Comparison of ENCODE assay signal across 9 cellular contexts in genomic region chr19:17419154-17419490, GRCh38. TPM values are rescaled to one million over a fixed set of nuclear protein-coding genes. Genes with fewer than 3 reads are reported as not detected.
DNase-seq lines count a peak whose midpoint lies in the region; ATAC-seq, FAIRE-seq and TF ChIP-seq lines count a peak whose summit lies in the region.
"Had no signal": no experiment of that assay in that cellular context is flagged by ENCODE, and none has a peak within 500 bp of the region (broad histone marks: within the 10 kb centered on the region; RNA-seq: fewer than 3 reads in every experiment).

No MANE protein-coding gene starts in this region.

- H3K4me3 ChIP-seq in keratinocyte (ENCODE audit: control insufficient read depth in 2 of 3, extremely low read depth in 1 of 3, insufficient read depth in 2 of 3, low read depth in 1 of 3, low read length in 3 of 3) = peak overlapping the region; percentile 69 to 87 (median 85)

- peak overlapping the region; percentile 87 for H3K27ac Mint-ChIP-seq in activated CD4-positive, alpha-beta T cell treated with anti-CD3 and anti-CD28 coated beads for 36 hours
- H3K27ac Mint-ChIP-seq in activated T-helper 17 cell treated with anti-CD3 and anti-CD28 coated beads, Interleukin-2, amount 50 U/mL, for 72 hours = peak overlapping the region; percentile 91

- intact Hi-C loops in activated CD4-positive, alpha-beta T cell treated with anti-CD3 and anti-CD28 coated beads for 36 hours (cut with DNase I, micrococcal nuclease) = loop anchor here (1.0 to 5.0 kb wide), 10 partner anchors 13 to 1342 kb away; partner anchors contain the start of genes GTPBP3 (in 2 of the 2), BABAM1 (in 1 of the 2), BST2 (in 1 of the 2) and COLGALT1 (in 1 of the 2)

- peaks cover 11% of the 10 kb centered on the region for H3K4me1 Mint-ChIP-seq in activated CD4-positive, alpha-beta T cell treated with anti-CD3 and anti-CD28 coated beads for 36 hours
- peaks cover 5% of the 10 kb centered on the region for H3K4me1 Mint-ChIP-seq in activated T-helper 17 cell treated with anti-CD3 and anti-CD28 coated beads, Interleukin-2, amount 50 U/mL, for 72 hours

- H3K27me3 ChIP-seq in keratinocyte (ENCODE audit: control insufficient read depth, extremely low read depth, insufficient read depth, low read length) = no peaks in the 10 kb centered on the region

- H3K79me2 ChIP-seq in keratinocyte (ENCODE audit: control insufficient read depth, insufficient read depth, low read length) = no peaks in the 10 kb centered on the region

- no peak for FAIRE-seq in keratinocyte (lab: Jason Lieb, UNC)

- peak overlapping the region; percentile 89 for H3K4me2 ChIP-seq in keratinocyte (ENCODE audit: control insufficient read depth, extremely low read depth, insufficient read depth, low read depth, low read length)

- CTCF ChIA-PET in activated CD4-positive, alpha-beta T cell treated with anti-CD3 and anti-CD28 coated beads for 36 hours (lab: Charles Lee) = interaction anchor here (0.6 to 1.5 kb wide), 13 partner anchors 9 to 428 kb away, joined by 3 to 9 read pairs (median 4); partner anchors contain the start of genes DDA1 and JAK3

- peaks cover 0 to 4% of the 10 kb centered on the region in 2 experiments for H3K36me3 ChIP-seq in keratinocyte (ENCODE audit: control insufficient read depth in 2 of 2, extremely low read depth in 1 of 2, insufficient read depth in 2 of 2, low read length in 2 of 2)

- H2AFZ ChIP-seq in keratinocyte (ENCODE audit: control insufficient read depth, low read length) = peak overlapping the region; percentile 78

- peaks cover 9% of the 10 kb centered on the region for H3K4me1 ChIP-seq in keratinocyte (ENCODE audit: control insufficient read depth, extremely low read depth, insufficient read depth, low read length)

- POLR2A ChIA-PET in activated CD4-positive, alpha-beta T cell treated with anti-CD3 and anti-CD28 coated beads for 36 hours (lab: Charles Lee) = interaction anchor here (1.1 to 1.9 kb wide), 3 partner anchors 13 to 184 kb away, joined by 4 to 10 read pairs (median 5); partner anchors contain the start of genes BST2 and DDA1

- H3K27ac ChIP-seq in keratinocyte (ENCODE audit: control insufficient read depth, insufficient read depth, low read length) (peak overlapping the region; percentile 35), substantia nigra (ENCODE audit: low read depth, low read length, poor library complexity, severe bottlenecking) (peak overlapping the region; percentile 70)

- peak overlapping the region; percentile 58 for H3K9ac ChIP-seq in keratinocyte (ENCODE audit: control insufficient read depth, extremely low read depth, insufficient read depth, low read length)

- peak overlapping the region; percentile 91 for H3K4me3 Mint-ChIP-seq in activated CD4-positive, alpha-beta T cell treated with anti-CD3 and anti-CD28 coated beads for 36 hours
- H3K4me3 Mint-ChIP-seq in activated T-helper 17 cell treated with anti-CD3 and anti-CD28 coated beads, Interleukin-2, amount 50 U/mL, for 72 hours = peak overlapping the region; percentile 97

- ATAC-seq in activated CD4-positive, alpha-beta T cell treated with anti-CD3 and anti-CD28 coated beads for 36 hours = no peak
- no peak for ATAC-seq in activated T-helper 17 cell treated with anti-CD3 and anti-CD28 coated beads, Interleukin-2, amount 50 U/mL, for 72 hours (replicated peaks)
- ATAC-seq in HG03175 (IDR thresholded peaks at IDR 0.05; ENCODE audit: unreplicated experiment) = no peak

- no peaks in the 10 kb centered on the region for H3K9me3 ChIP-seq in keratinocyte (ENCODE audit: control insufficient read depth, low read depth, low read length)

- no peaks in the 10 kb centered on the region for H3K9me3 Mint-ChIP-seq in activated CD4-positive, alpha-beta T cell treated with anti-CD3 and anti-CD28 coated beads for 36 hours (ENCODE audit: low read depth)
- H3K9me3 Mint-ChIP-seq in activated T-helper 17 cell treated with anti-CD3 and anti-CD28 coated beads, Interleukin-2, amount 50 U/mL, for 72 hours = no peaks in the 10 kb centered on the region

- no peaks in the 10 kb centered on the region for H3K27me3 Mint-ChIP-seq in activated CD4-positive, alpha-beta T cell treated with anti-CD3 and anti-CD28 coated beads for 36 hours
- H3K27me3 Mint-ChIP-seq in activated T-helper 17 cell treated with anti-CD3 and anti-CD28 coated beads, Interleukin-2, amount 50 U/mL, for 72 hours = no peaks in the 10 kb centered on the region

- no peak for DNase-seq in activated CD4-positive, alpha-beta T cell treated with anti-CD3 and anti-CD28 coated beads for 36 hours
- no peak for DNase-seq in activated CD4-positive, alpha-beta T cell treated with anti-CD3 and anti-CD28 coated beads for 1 hour
- no peak for DNase-seq in keratinocyte (ENCODE audit: low read depth, low spot score)
- DNase-seq in substantia nigra (lab: John Stamatoyannopoulos, UW) = no peak
- no peak for DNase-seq in KG1 (lab: John Stamatoyannopoulos, UW)
- no peak for DNase-seq in NCI-H526 treated with DMSO at 0.1 percent for 48 hours (lab: John Stamatoyannopoulos, UW)

- no peak for TF ChIP-seq CTCF in keratinocyte (optimal IDR thresholded peaks at IDR 0.05 in 1 of 3, IDR thresholded peaks at IDR 0.05 in 1 of 3, conservative IDR thresholded peaks at IDR 0.05 in 1 of 3; ENCODE audit: extremely low read depth in 1 of 3, insufficient read depth in 2 of 3, low read length in 3 of 3)

- dilution Hi-C loops in keratinocyte (cut with MboI; ENCODE audit: extremely low pct_ligation_motif_present, low sequenced_read_pairs) = no loop called here

- H3K36me3 Mint-ChIP-seq in activated CD4-positive, alpha-beta T cell treated with anti-CD3 and anti-CD28 coated beads for 36 hours (ENCODE audit: low read depth) = peaks cover 9% of the 10 kb centered on the region
- H3K36me3 Mint-ChIP-seq in activated T-helper 17 cell treated with anti-CD3 and anti-CD28 coated beads, Interleukin-2, amount 50 U/mL, for 72 hours (ENCODE audit: low read depth) = peaks cover 39% of the 10 kb centered on the region

- no peaks in the 10 kb centered on the region for H3K9me1 ChIP-seq in keratinocyte (ENCODE audit: control insufficient read depth, extremely low read depth, insufficient read depth, low read length)

- no peaks in the 10 kb centered on the region for H4K20me1 ChIP-seq in keratinocyte (ENCODE audit: control insufficient read depth, extremely low read depth, insufficient read depth, low read length)

RNA-seq across cellular contexts. Expression of gene MVB12A, which starts 0.7 kb away (rescaled TPM):
- 10 to 100 TPM; 27.6 to 32.6 TPM for total RNA-seq in activated CD4-positive, alpha-beta T cell treated with anti-CD3 and anti-CD28 coated beads for 36 hours
- 10 to 100 TPM; 42.6 to 48.9 TPM for total RNA-seq in activated T-helper 17 cell treated with anti-CD3 and anti-CD28 coated beads, Interleukin-2, amount 50 U/mL, for 72 hours
- 23.3 to 36.6 TPM (median 33.0 TPM) in 3 replicates for polyA plus RNA-seq in keratinocyte
- polyA plus RNA-seq in keratinocyte (2011; ENCODE audit: low read depth) = 9.5 TPM
- polyA plus RNA-seq in keratinocyte (2011; cell fraction: cytosol; rRNA removed) = 17.9 and 36.2 TPM in 2 replicates
- polyA plus RNA-seq in keratinocyte (2011; cell fraction: nucleus; rRNA removed) = 21.8 and 31.9 TPM in 2 replicates
- 26.7 and 44.0 TPM in 2 replicates for polyA plus RNA-seq in keratinocyte (2012; ENCODE audit: low replicate concordance)
- 10.8 to 34.4 TPM (median 16.2 TPM) in 3 replicates for polyA minus RNA-seq in keratinocyte
- 29.9 TPM for polyA minus RNA-seq in keratinocyte (2011; cell fraction: cytosol; rRNA and poly(A)+ RNA removed)
- 8.5 and 10.2 TPM in 2 replicates for polyA minus RNA-seq in keratinocyte (2011; cell fraction: nucleus; rRNA and poly(A)+ RNA removed)

RNA-seq across cellular contexts. Expression of gene BST2, which starts 13.7 kb away (rescaled TPM):
- 10 to 100 TPM; 62.0 to 70.7 TPM for total RNA-seq in activated CD4-positive, alpha-beta T cell treated with anti-CD3 and anti-CD28 coated beads for 36 hours
- 100 to 1,000 TPM; 130 to 154 TPM for total RNA-seq in activated T-helper 17 cell treated with anti-CD3 and anti-CD28 coated beads, Interleukin-2, amount 50 U/mL, for 72 hours
- 4.0 to 8.4 TPM (median 4.4 TPM) in 3 replicates for polyA plus RNA-seq in keratinocyte
- not detected for polyA plus RNA-seq in keratinocyte (2011; ENCODE audit: low read depth)
- 2.7 and 5.7 TPM in 2 replicates for polyA plus RNA-seq in keratinocyte (2011; cell fraction: cytosol; rRNA removed)
- 4.3 and 6.3 TPM in 2 replicates for polyA plus RNA-seq in keratinocyte (2011; cell fraction: nucleus; rRNA removed)
- polyA plus RNA-seq in keratinocyte (2012; ENCODE audit: low replicate concordance) = 0.17 and 3.1 TPM in 2 replicates
- 0.48 to 4.6 TPM (median 1.7 TPM) in 3 replicates for polyA minus RNA-seq in keratinocyte
- 8.8 TPM for polyA minus RNA-seq in keratinocyte (2011; cell fraction: cytosol; rRNA and poly(A)+ RNA removed)
- 2.1 and 5.0 TPM in 2 replicates for polyA minus RNA-seq in keratinocyte (2011; cell fraction: nucleus; rRNA and poly(A)+ RNA removed)

RNA-seq across cellular contexts. Expression of gene CCDC194, which starts 25.1 kb away (rescaled TPM):
- 1 to 10 TPM in 1 of 2 experiments, under 1 TPM in 1; 0.97 to 1.6 TPM for total RNA-seq in activated CD4-positive, alpha-beta T cell treated with anti-CD3 and anti-CD28 coated beads for 36 hours
- total RNA-seq in activated T-helper 17 cell treated with anti-CD3 and anti-CD28 coated beads, Interleukin-2, amount 50 U/mL, for 72 hours = 1 to 10 TPM; 1.8 to 4.8 TPM
- polyA plus RNA-seq in keratinocyte = not detected in 3 replicates
- polyA plus RNA-seq in keratinocyte (2011; ENCODE audit: low read depth) = not detected
- polyA plus RNA-seq in keratinocyte (2011; cell fraction: cytosol; rRNA removed) = not detected in 2 replicates
- not detected in 2 replicates for polyA plus RNA-seq in keratinocyte (2011; cell fraction: nucleus; rRNA removed)
- polyA plus RNA-seq in keratinocyte (2012; ENCODE audit: low replicate concordance) = not detected in 2 replicates
- not detected in 3 replicates for polyA minus RNA-seq in keratinocyte
- not detected for polyA minus RNA-seq in keratinocyte (2011; cell fraction: cytosol; rRNA and poly(A)+ RNA removed)
- polyA minus RNA-seq in keratinocyte (2011; cell fraction: nucleus; rRNA and poly(A)+ RNA removed) = not detected in 2 replicates
- total RNA-seq: RPMI7951 had no signal

RNA-seq across cellular contexts. Expression of gene TMEM221, which starts 29.3 kb away (rescaled TPM):
- total RNA-seq in activated CD4-positive, alpha-beta T cell treated with anti-CD3 and anti-CD28 coated beads for 36 hours = not detected
- not detected for total RNA-seq in activated T-helper 17 cell treated with anti-CD3 and anti-CD28 coated beads, Interleukin-2, amount 50 U/mL, for 72 hours
- 0.04 to 0.08 TPM (median 0.06 TPM) in 3 replicates for polyA plus RNA-seq in keratinocyte
- not detected for polyA plus RNA-seq in keratinocyte (2011; ENCODE audit: low read depth)
- polyA plus RNA-seq in keratinocyte (2011; cell fraction: cytosol; rRNA removed) = 0.04 and 0.09 TPM in 2 replicates
- 0.16 and 0.27 TPM in 2 replicates for polyA plus RNA-seq in keratinocyte (2011; cell fraction: nucleus; rRNA removed)
- 0.10 and 0.25 TPM in 2 replicates for polyA plus RNA-seq in keratinocyte (2012; ENCODE audit: low replicate concordance)
- 0.16 TPM in 1 of 3 replicates, not detected in the others for polyA minus RNA-seq in keratinocyte
- not detected for polyA minus RNA-seq in keratinocyte (2011; cell fraction: cytosol; rRNA and poly(A)+ RNA removed)
- not detected in 2 replicates for polyA minus RNA-seq in keratinocyte (2011; cell fraction: nucleus; rRNA and poly(A)+ RNA removed)
- total RNA-seq: RPMI7951 had no signal

RNA-seq across cellular contexts. Expression of gene NXNL1, which starts 41.6 kb away (rescaled TPM):
- not detected for total RNA-seq in activated CD4-positive, alpha-beta T cell treated with anti-CD3 and anti-CD28 coated beads for 36 hours
- not detected for total RNA-seq in activated T-helper 17 cell treated with anti-CD3 and anti-CD28 coated beads, Interleukin-2, amount 50 U/mL, for 72 hours
- not detected in 3 replicates for polyA plus RNA-seq in keratinocyte
- not detected for polyA plus RNA-seq in keratinocyte (2011; ENCODE audit: low read depth)
- not detected in 2 replicates for polyA plus RNA-seq in keratinocyte (2011; cell fraction: cytosol; rRNA removed)
- not detected in 2 replicates for polyA plus RNA-seq in keratinocyte (2011; cell fraction: nucleus; rRNA removed)
- polyA plus RNA-seq in keratinocyte (2012; ENCODE audit: low replicate concordance) = not detected in 2 replicates
- polyA minus RNA-seq in keratinocyte = not detected in 3 replicates
- polyA minus RNA-seq in keratinocyte (2011; cell fraction: cytosol; rRNA and poly(A)+ RNA removed) = not detected
- not detected in 2 replicates for polyA minus RNA-seq in keratinocyte (2011; cell fraction: nucleus; rRNA and poly(A)+ RNA removed)
- total RNA-seq: RPMI7951 had no signal
